Comparison of ENCODE assay signal across 19 cellular contexts in genomic region chr7:155647302-155647701, GRCh38. TPM values are rescaled to one million over a fixed set of nuclear protein-coding genes. Genes with fewer than 3 reads are reported as not detected.
DNase-seq lines count a peak whose midpoint lies in the region; ATAC-seq, FAIRE-seq and TF ChIP-seq lines count a peak whose summit lies in the region.
"Had no signal": no experiment of that assay in that cellular context is flagged by ENCODE, and none has a peak within 500 bp of the region (broad histone marks: within the 10 kb centered on the region; RNA-seq: fewer than 3 reads in every experiment).

No MANE protein-coding gene starts in this region.

- no peaks in the 10 kb centered on the region for H3K9me2 ChIP-seq in Loucy (replicated peaks; ENCODE audit: low read depth, low read length)

- H3K27me3 Mint-ChIP-seq in T-helper 2 cell treated with Interferon-gamma antibody and Interleukin-4, amounts not matched to agents 5 μg/mL and 100 μg/mL, for 36 hours (ENCODE audit: low read depth), result no peaks in the 10 kb centered on the region

- H3K4me2 ChIP-seq in Loucy (ENCODE audit: low read depth, low read length, poor library complexity, severe bottlenecking) (peak overlapping the region; percentile 88), K562 (ENCODE audit: insufficient read depth, low read length) (no peak overlapping the region), smooth muscle cell (no peak overlapping the region)

- H3K9ac ChIP-seq in Loucy (ENCODE audit: low read depth, low read length, poor library complexity, severe bottlenecking) (no peak overlapping the region), K562 (ENCODE audit: insufficient read depth in 1 of 2, low read depth in 2 of 2, low read length in 2 of 2) (no peak overlapping the region), smooth muscle cell (ENCODE audit: low read depth) (no peak overlapping the region)

- in situ Hi-C loops in K562 (cut with MboI), result no loop called here

- no peak overlapping the region for H3K27ac Mint-ChIP-seq in T-helper 2 cell treated with Interferon-gamma antibody and Interleukin-4, amounts not matched to agents 5 μg/mL and 100 μg/mL, for 36 hours
- H3K27ac Mint-ChIP-seq: H9 had no signal

- TF ChIP-seq POLR2A in K562 (conservative IDR thresholded peaks at IDR 0.05), result no peak

- H4K20me1 ChIP-seq in Loucy (ENCODE audit: insufficient read depth, low read length, poor library complexity, severe bottlenecking), result peaks cover 75% of the 10 kb centered on the region
- H4K20me1 ChIP-seq in K562 (replicated peaks; ENCODE audit: control insufficient read depth, insufficient read depth, low read length), result peaks cover 4% of the 10 kb centered on the region; the same call in 1 of the 2 replicates
- H4K20me1 ChIP-seq in smooth muscle cell (ENCODE audit: low read depth), result peaks cover 66% of the 10 kb centered on the region

- H3K27me3 ChIP-seq in Loucy (ENCODE audit: insufficient read depth, low read length, poor library complexity, severe bottlenecking) (peaks cover 3% of the 10 kb centered on the region), K562 (ENCODE audit: control insufficient read depth in 2 of 2, insufficient read depth in 2 of 2, low read length in 2 of 2) (no peaks in the 10 kb centered on the region), smooth muscle cell (ENCODE audit: low read depth) (no peaks in the 10 kb centered on the region)
- H3K27me3 ChIP-seq: BLaER1 treated with 17β-estradiol and CSF1 and Interleukin-3, amounts not matched to agents 10 nM and 100 nM had no signal

- no peak for TF ChIP-seq RAD21 in K562 (CRISPR knock-in tag; conservative IDR thresholded peaks at IDR 0.05 in 1 of 2, IDR thresholded peaks at IDR 0.05 in 1 of 2)

- POLR2A ChIA-PET in K562 (lab: Yijun Ruan, JAX), result no interaction called here

- no peaks in the 10 kb centered on the region for H3K9me1 ChIP-seq in K562 (ENCODE audit: control insufficient read depth, insufficient read depth, low read length)

- intact Hi-C loops in K562 (cut with micrococcal nuclease), result no loop called here

- no peak for TF ChIP-seq EP300 in K562 (IDR thresholded peaks at IDR 0.05; ENCODE audit: low read length)

- no peaks in the 10 kb centered on the region for H3F3A ChIP-seq in Loucy (ENCODE audit: low read depth)
- no peaks in the 10 kb centered on the region for H3F3A ChIP-seq in smooth muscle cell (ENCODE audit: low read depth)

- TF ChIP-seq CTCF in Loucy (conservative IDR thresholded peaks at IDR 0.05; ENCODE audit: low read length) (no peak), K562 (IDR thresholded peaks at IDR 0.05 in 2 of 3, conservative IDR thresholded peaks at IDR 0.05 in 1 of 3; ENCODE audit: insufficient read depth in 2 of 3, low read depth in 1 of 3, low read length in 3 of 3) (no peak), smooth muscle cell (IDR thresholded peaks at IDR 0.05; ENCODE audit: borderline replicate concordance, insufficient read depth, poor library complexity, severe bottlenecking) (no peak)

- CTCF ChIA-PET in K562 (lab: Yijun Ruan, JAX; ENCODE audit: low intra/inter-chr PET ratio), result no interaction called here

- H3K4me1 ChIP-seq in Loucy (ENCODE audit: insufficient read depth, low read length, poor library complexity, severe bottlenecking), result peaks cover 53% of the 10 kb centered on the region
- H3K4me1 ChIP-seq in K562 (replicated peaks in 1 of 2; ENCODE audit: control insufficient read depth in 2 of 2, insufficient read depth in 2 of 2, low read length in 2 of 2), result peaks cover 6 to 15% of the 10 kb centered on the region in 2 experiments; a peak in 4 of 5 replicates
- H3K4me1 ChIP-seq in smooth muscle cell (ENCODE audit: low read depth), result peaks cover 11% of the 10 kb centered on the region

- H3K36me3 ChIP-seq in Loucy (ENCODE audit: insufficient read depth, low read length), result no peaks in the 10 kb centered on the region
- H3K36me3 ChIP-seq in K562 (ENCODE audit: control insufficient read depth, insufficient read depth, low read length), result peaks cover 50% of the 10 kb centered on the region
- H3K36me3 ChIP-seq in smooth muscle cell (ENCODE audit: low read depth), result no peaks in the 10 kb centered on the region

- WGBS in K562 (ENCODE audit: insufficient coverage, low coverage, missing lambda C conversion rate), result 80% methylated on average over 5 of the region's 5 CpGs
- 78% methylated on average over 5 of the region's 5 CpGs for WGBS in smooth muscle cell (ENCODE audit: low lambda C conversion rate)

- peaks cover 21% of the 10 kb centered on the region for H3K9me3 Mint-ChIP-seq in T-helper 2 cell treated with Interferon-gamma antibody and Interleukin-4, amounts not matched to agents 5 μg/mL and 100 μg/mL, for 36 hours

- peak overlapping the region; percentile 98 for H3K4me3 ChIP-seq in Loucy (ENCODE audit: low read length, poor library complexity, severe bottlenecking)
- H3K4me3 ChIP-seq in K562, result no peak overlapping the region
- peak overlapping the region; percentile 100 for H3K4me3 ChIP-seq in smooth muscle cell

- peak overlapping the region; percentile 30 for H3K4me3 Mint-ChIP-seq in T-helper 2 cell treated with Interferon-gamma antibody and Interleukin-4, amounts not matched to agents 5 μg/mL and 100 μg/mL, for 36 hours

- no peak overlapping the region for H2AFZ ChIP-seq in Loucy (ENCODE audit: low read length)
- no peak overlapping the region for H2AFZ ChIP-seq in K562 (ENCODE audit: low read depth, low read length)
- H2AFZ ChIP-seq in smooth muscle cell (ENCODE audit: low read depth), result no peak overlapping the region
- H2AFZ ChIP-seq: PC-9 had no signal

- ATAC-seq in K562, result no peak

- BruUV-seq in K562 (replicated peaks; lab: Mats Ljungman, UMichigan), result no TSS peak

- H3K9me3 ChIP-seq in Loucy (ENCODE audit: insufficient read depth, low read depth, low read length) (peaks cover 18% of the 10 kb centered on the region; the same call in 1 of the 2 replicates), K562 (replicated peaks; ENCODE audit: control insufficient read depth, insufficient read depth, low read depth, low read length) (peaks cover 22% of the 10 kb centered on the region), smooth muscle cell (replicated peaks; ENCODE audit: low read depth) (peaks cover 5% of the 10 kb centered on the region)

- peaks cover 95% of the 10 kb centered on the region for H3K79me2 ChIP-seq in Loucy (ENCODE audit: insufficient read depth, low read length)
- H3K79me2 ChIP-seq in K562 (ENCODE audit: control insufficient read depth, insufficient read depth, low read length), result peaks cover 96% of the 10 kb centered on the region
- H3K79me2 ChIP-seq in smooth muscle cell (ENCODE audit: low read depth), result peaks cover 78% of the 10 kb centered on the region

- H3K4me1 Mint-ChIP-seq in T-helper 2 cell treated with Interferon-gamma antibody and Interleukin-4, amounts not matched to agents 5 μg/mL and 100 μg/mL, for 36 hours (ENCODE audit: low read depth), result peaks cover 30% of the 10 kb centered on the region

- peaks cover 62% of the 10 kb centered on the region for H3K36me3 Mint-ChIP-seq in T-helper 2 cell treated with Interferon-gamma antibody and Interleukin-4, amounts not matched to agents 5 μg/mL and 100 μg/mL, for 36 hours (ENCODE audit: low read depth)

- no peak for FAIRE-seq in K562 (lab: Jason Lieb, UNC)
- FAIRE-seq: GM19239 had no signal

- no peak for DNase-seq in T-helper 2 cell treated with Interferon-gamma antibody and Interleukin-4, amounts not matched to agents 5 μg/mL and 100 μg/mL, for 36 hours (ENCODE audit: low spot score)
- no peak for DNase-seq in T-helper 2 cell
- no peak for DNase-seq in K562 (ENCODE audit: extremely low read depth in 1 of 4, low spot score in 3 of 4)
- DNase-seq in smooth muscle cell (lab: John Stamatoyannopoulos, UW; ENCODE audit: unreplicated experiment), result no peak
- DNase-seq in NAMALWA (ENCODE audit: low spot score), result no peak
- no peak for DNase-seq in NCI-H226
- no peak for DNase-seq in islet precursor cell
- DNase-seq: DMS79, GDM1, H9, NCI-H1048, NCI-H2107, NCI-H345, NCI-H69, PC-9 had no signal

- H3K27ac ChIP-seq in K562 (ENCODE audit: extremely low read depth, low read depth, low read length) (no peak overlapping the region), smooth muscle cell (ENCODE audit: low read depth) (no peak overlapping the region)
- H3K27ac ChIP-seq: 22Rv1; BLaER1 treated with 17β-estradiol and CSF1 and Interleukin-3, amounts not matched to agents 10 nM and 100 nM; PC-9 had no signal

TF ChIP-seq in K562, 482 proteins besides CTCF, POLR2A, EP300 and RAD21 (continues in another document):
- TF ChIP-seq HMBOX1 (IDR thresholded peaks at IDR 0.05), result no peak
- no peak for TF ChIP-seq FOXJ3 (CRISPR knock-in tag; IDR thresholded peaks at IDR 0.05)
- no peak for TF ChIP-seq ZNF668 (CRISPR knock-in tag; IDR thresholded peaks at IDR 0.05)

RNA-seq across cellular contexts. Expression of gene RBM33, which starts 2.8 kb away (rescaled TPM):
- total RNA-seq in K562 (2011; cell fraction: chromatin; rRNA removed; ENCODE audit: low replicate concordance), result 115 and 326 TPM in 2 replicates
- 62.0 and 78.6 TPM in 2 replicates for total RNA-seq in K562 (2011; cell fraction: nucleolus; rRNA removed)
- 144 and 212 TPM in 2 replicates for total RNA-seq in K562 (2011; cell fraction: nucleoplasm; rRNA removed)
- 29.9 and 41.8 TPM in 2 replicates for total RNA-seq in K562 (2014; rRNA removed)
- 39.3 and 47.4 TPM in 2 replicates for total RNA-seq in K562 (2014; rRNA removed; fragmentation: Illumina TruSeq; extraction: Trizol)
- total RNA-seq in K562 (2015; rRNA removed; fragmentation: Illumina TruSeq; extraction: Trizol), result 32.8 and 33.9 TPM in 2 replicates
- 67.6 and 80.7 TPM in 2 replicates for total RNA-seq in K562 (2021)
- polyA plus RNA-seq in K562 (2011; rRNA removed), result 16.1 and 17.0 TPM in 2 replicates
- 11.1 and 15.9 TPM in 2 replicates for polyA plus RNA-seq in K562 (2011; cell fraction: cytosol; rRNA removed)
- polyA plus RNA-seq in K562 (2011; cell fraction: nucleus; rRNA removed), result 97.0 and 123 TPM in 2 replicates
- 23.0 and 24.9 TPM in 2 replicates for polyA plus RNA-seq in K562 (2012)
- polyA plus RNA-seq in K562 (2014; fragmentation: Illumina TruSeq; extraction: Trizol), result 23.0 and 28.7 TPM in 2 replicates
- 1 to 10 TPM; 4.4 to 4.7 TPM for polyA plus RNA-seq in K562 (2014; fragmentation: Nextera tagmentation; extraction: Ambion mirVana)
- 27.3 and 31.7 TPM in 2 replicates for polyA plus RNA-seq in K562 (2014; rRNA removed)
- polyA minus RNA-seq in K562 (2011; rRNA and poly(A)+ RNA removed), result 84.2 and 91.2 TPM in 2 replicates
- polyA minus RNA-seq in K562 (2011; cell fraction: cytosol; rRNA and poly(A)+ RNA removed), result 23.9 and 28.3 TPM in 2 replicates
- polyA minus RNA-seq in K562 (2011; cell fraction: nucleus; rRNA and poly(A)+ RNA removed), result 74.0 and 74.6 TPM in 2 replicates
- 16.2 and 22.5 TPM in 2 replicates for total RNA-seq in smooth muscle cell
- 25.3 and 45.7 TPM in 2 replicates for polyA plus RNA-seq in smooth muscle cell
